In the genomic region with DNA sequence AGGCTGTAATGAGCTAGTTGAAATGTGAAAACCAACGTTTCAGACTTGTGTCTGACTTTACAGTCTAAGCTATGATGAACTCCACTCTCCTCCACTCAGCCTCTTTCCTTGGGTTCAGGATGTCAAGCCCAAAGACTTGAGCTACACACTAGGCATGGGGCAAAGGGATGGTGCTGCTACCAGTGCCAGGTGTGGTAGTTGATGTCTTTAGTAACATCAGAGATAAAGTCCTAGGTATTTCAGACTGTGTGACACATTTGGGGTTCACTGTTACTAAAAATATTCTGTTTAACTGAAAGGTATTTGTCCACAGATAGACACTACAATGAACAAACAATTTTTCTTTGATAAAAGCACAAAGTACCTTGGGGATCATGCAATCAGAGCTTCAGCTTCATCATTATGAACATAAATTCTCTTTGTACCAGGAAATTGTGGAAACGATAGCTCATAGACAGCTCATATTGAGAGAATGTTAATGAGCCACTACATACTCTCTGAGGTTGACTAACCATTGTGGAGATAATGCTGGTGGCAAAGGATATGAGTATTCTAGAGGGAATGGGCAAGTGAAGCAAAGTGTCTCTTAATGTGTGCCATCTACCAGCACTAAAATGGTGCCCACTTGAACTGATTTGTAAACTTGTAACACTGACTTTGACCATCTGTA, we compare ENCODE assay signal across 18 cellular contexts.
A peak's percentile ranks its signal among the peaks of the same experiment; 100 is the strongest.
DNase-seq lines count a peak whose midpoint lies in the region; ATAC-seq, FAIRE-seq and TF ChIP-seq lines count a peak whose summit lies in the region.
"Had no signal": no experiment of that assay in that cellular context is flagged by ENCODE, and none has a peak within 500 bp of the region (broad histone marks: within the 10 kb centered on the region; RNA-seq: fewer than 3 reads in every experiment).

No MANE protein-coding gene starts in this region.

- DNase-seq in GM04503 (ENCODE audit: low read depth) (peak; percentile 92), PC-3 (peak; percentile 85), bronchial epithelial cell (ENCODE audit: low read depth) (peak; percentile 91), trophoblast cell (peak; percentile 44 to 81), right lobe of liver (no peak), WERI-Rb-1 (no peak)
- DNase-seq in CD8-positive, alpha-beta memory T cell = no peak
- DNase-seq: activated CD4-positive, CD25-positive, alpha-beta regulatory T cell; activated effector memory CD4-positive, alpha-beta T cell treated with Interleukin-2 at 50 U/mL for 16 hours; DMS 273 treated with DMSO at 0.1 percent for 48 hours; left cardiac atrium; NCI-H1436 treated with DMSO at 0.1 percent for 48 hours; NCI-H774; nephron progenitor cell; small intestine had no signal

- FAIRE-seq in bronchial epithelial cell (lab: Jason Lieb, UNC) = peak; percentile 50
- FAIRE-seq: small intestine had no signal

- no peak overlapping the region for H3K14ac ChIP-seq in trophoblast cell (ENCODE audit: low read length)

- H4K12ac ChIP-seq in trophoblast cell (ENCODE audit: low read depth, low read length) = no peak overlapping the region

- BruUV-seq in PC-3 (replicated peaks; lab: Mats Ljungman, UMichigan) = no TSS peak

- no peak overlapping the region for H3K4me3 Mint-ChIP-seq in CD8-positive, alpha-beta memory T cell
- H3K4me3 Mint-ChIP-seq: nephron progenitor cell, type B pancreatic cell had no signal

- H3K36me3 ChIP-seq in PC-3 (ENCODE audit: low read depth, low read length) (no peaks in the 10 kb centered on the region; the same call in 1 of the 2 replicates), bronchial epithelial cell (ENCODE audit: control insufficient read depth, insufficient read depth, low read length) (no peaks in the 10 kb centered on the region), trophoblast cell (ENCODE audit: control insufficient read depth in 1 of 2, insufficient read depth in 2 of 2, low read length in 2 of 2) (no peaks in the 10 kb centered on the region), right lobe of liver (no peaks in the 10 kb centered on the region), WERI-Rb-1 (no peaks in the 10 kb centered on the region)
- H3K36me3 ChIP-seq in CD8-positive, alpha-beta memory T cell (ENCODE audit: insufficient read depth, low read length) = no peaks in the 10 kb centered on the region

- H3K23ac ChIP-seq in trophoblast cell (ENCODE audit: low read length) = no peak overlapping the region

- no peaks in the 10 kb centered on the region for H3K27me3 Mint-ChIP-seq in CD8-positive, alpha-beta memory T cell
- H3K27me3 Mint-ChIP-seq: type B pancreatic cell had no signal

- H3K18ac ChIP-seq in trophoblast cell (ENCODE audit: low read length) = no peak overlapping the region

- no peak overlapping the region for H3K4ac ChIP-seq in trophoblast cell (ENCODE audit: low read depth, low read length)

- CTCF ChIA-PET in PC-3 (lab: Charles Lee) = no interaction called here
- CTCF ChIA-PET in CD8-positive, alpha-beta memory T cell (lab: Charles Lee) = no interaction called here

- POLR2A ChIA-PET in PC-3 (lab: Charles Lee; ENCODE audit: unreplicated experiment) = interaction anchor here (0.5 kb wide), 1 partner anchor 308 kb away, joined by 4 read pairs; no protein-coding TSS in a partner anchor
- POLR2A ChIA-PET in CD8-positive, alpha-beta memory T cell (lab: Charles Lee) = no interaction called here

- no peak for TF ChIP-seq CTCF in PC-3 (conservative IDR thresholded peaks at IDR 0.05; ENCODE audit: low read depth, low read length)
- TF ChIP-seq CTCF in bronchial epithelial cell (IDR thresholded peaks at IDR 0.05; ENCODE audit: insufficient read depth, low read length, severe bottlenecking) = no peak
- no peak for TF ChIP-seq CTCF in right lobe of liver (IDR thresholded peaks at IDR 0.05)
- no peak for TF ChIP-seq CTCF in WERI-Rb-1 (IDR thresholded peaks at IDR 0.05; ENCODE audit: low read depth, low read length)

- H3K4me3 ChIP-seq in PC-3 (ENCODE audit: low read length) (no peak overlapping the region), bronchial epithelial cell (ENCODE audit: low read depth, low read length) (no peak overlapping the region), trophoblast cell (ENCODE audit: low read depth, low read length) (no peak overlapping the region), right lobe of liver (no peak overlapping the region), WERI-Rb-1 (ENCODE audit: low read depth, low read length) (no peak overlapping the region)
- H3K4me3 ChIP-seq in CD8-positive, alpha-beta memory T cell (ENCODE audit: low read length) = no peak overlapping the region
- H3K4me3 ChIP-seq: SK-N-MC had no signal

- TF ChIP-seq POLR2A in right lobe of liver (IDR thresholded peaks at IDR 0.05) = no peak

- no peak overlapping the region for H2BK120ac ChIP-seq in trophoblast cell (ENCODE audit: insufficient read depth, low read length, poor library complexity)

- H4K91ac ChIP-seq in trophoblast cell (ENCODE audit: low read depth, low read length) = no peak overlapping the region

- peaks cover 0 to 4% (median 0%) of the 10 kb centered on the region in 5 donors for H3K9me3 Mint-ChIP-seq in CD8-positive, alpha-beta memory T cell

- H2AFZ ChIP-seq in PC-3 (ENCODE audit: low read length) (peak overlapping the region; percentile 1; the same call in 1 of the 2 replicates), trophoblast cell (ENCODE audit: insufficient read depth, low read length, poor library complexity) (no peak overlapping the region)

- no peaks in the 10 kb centered on the region for H3K79me2 ChIP-seq in PC-3 (ENCODE audit: low read length)
- H3K79me2 ChIP-seq in trophoblast cell (ENCODE audit: control insufficient read depth, insufficient read depth, low read length, poor library complexity) = no peaks in the 10 kb centered on the region

- H3K27ac Mint-ChIP-seq in CD8-positive, alpha-beta memory T cell = no peak overlapping the region
- H3K27ac Mint-ChIP-seq: nephron progenitor cell, type B pancreatic cell had no signal

- no peak overlapping the region for H3K9ac ChIP-seq in PC-3 (ENCODE audit: low read length)
- H3K9ac ChIP-seq in trophoblast cell (ENCODE audit: low read length) = no peak overlapping the region

- H3K79me1 ChIP-seq in trophoblast cell (ENCODE audit: low read length) = no peaks in the 10 kb centered on the region

- ATAC-seq in PC-3 (peak; percentile 80), HG02571 (IDR thresholded peaks at IDR 0.05; ENCODE audit: unreplicated experiment) (no peak), right lobe of liver (no peak)
- ATAC-seq: left cardiac atrium had no signal

- peak overlapping the region; percentile 51 for H3K27ac ChIP-seq in PC-3 (ENCODE audit: low read length)
- no peak overlapping the region for H3K27ac ChIP-seq in trophoblast cell (ENCODE audit: low read depth, low read length)
- no peak overlapping the region for H3K27ac ChIP-seq in right lobe of liver
- no peak overlapping the region for H3K27ac ChIP-seq in WERI-Rb-1
- no peak overlapping the region for H3K27ac ChIP-seq in CD8-positive, alpha-beta memory T cell (ENCODE audit: low read depth, low read length)
- H3K27ac ChIP-seq: SK-N-MC had no signal

- H3K9me3 ChIP-seq in PC-3 (ENCODE audit: low read length) (peaks cover 5% of the 10 kb centered on the region; the same call in 1 of the 2 replicates), trophoblast cell (ENCODE audit: insufficient read depth, low read depth, low read length) (peaks cover 2% of the 10 kb centered on the region), right lobe of liver (no peaks in the 10 kb centered on the region), WERI-Rb-1 (ENCODE audit: severe bottlenecking) (peaks cover 3% of the 10 kb centered on the region)
- H3K9me3 ChIP-seq in CD8-positive, alpha-beta memory T cell (ENCODE audit: low read length) = no peaks in the 10 kb centered on the region

- H3K4me1 ChIP-seq in PC-3 (ENCODE audit: insufficient read depth, low read length) (peaks cover 16% of the 10 kb centered on the region), trophoblast cell (ENCODE audit: control insufficient read depth in 1 of 2, insufficient read depth in 2 of 2, low read length in 2 of 2) (no peaks in the 10 kb centered on the region), right lobe of liver (no peaks in the 10 kb centered on the region)
- H3K4me1 ChIP-seq in CD8-positive, alpha-beta memory T cell (ENCODE audit: insufficient read depth, low read length) = no peaks in the 10 kb centered on the region

- intact Hi-C loops in PC-3 (cut with micrococcal nuclease) = loop anchor here (5.0 kb wide), 1 partner anchor 40 kb away; no protein-coding TSS in a partner anchor
- intact Hi-C loops in right lobe of liver (cut with DNase I) = no loop called here

- H2AK5ac ChIP-seq in trophoblast cell (ENCODE audit: low read length) = no peak overlapping the region

- no CpG with 5 or more reads among the region's 2 CpGs for WGBS in trophoblast cell (ENCODE audit: extremely low coverage, insufficient coverage, insufficient read length)
- WGBS in right lobe of liver (ENCODE audit: insufficient coverage, low coverage, low lambda C conversion rate, missing lambda C conversion rate) = 46% methylated on average over 2 of the region's 2 CpGs

- H4K20me1 ChIP-seq in PC-3 (ENCODE audit: low read length) = no peaks in the 10 kb centered on the region

- H3K27me3 ChIP-seq in PC-3 (ENCODE audit: low read length) (no peaks in the 10 kb centered on the region), bronchial epithelial cell (ENCODE audit: control insufficient read depth, insufficient read depth, low read length) (no peaks in the 10 kb centered on the region), trophoblast cell (ENCODE audit: insufficient read depth, low read length) (no peaks in the 10 kb centered on the region), right lobe of liver (no peaks in the 10 kb centered on the region), WERI-Rb-1 (ENCODE audit: insufficient read depth, low read depth, severe bottlenecking) (no peaks in the 10 kb centered on the region)
- no peaks in the 10 kb centered on the region for H3K27me3 ChIP-seq in CD8-positive, alpha-beta memory T cell (ENCODE audit: insufficient read depth, low read length, poor library complexity, severe bottlenecking)

- no peaks in the 10 kb centered on the region for H3F3A ChIP-seq in PC-3 (ENCODE audit: low read length, unreplicated experiment)

- no peak overlapping the region for H2BK12ac ChIP-seq in trophoblast cell (ENCODE audit: low read length)

- H3K36me3 Mint-ChIP-seq in CD8-positive, alpha-beta memory T cell = no peaks in the 10 kb centered on the region
- H3K36me3 Mint-ChIP-seq: type B pancreatic cell had no signal

- no peak overlapping the region for H3K4me2 ChIP-seq in PC-3 (ENCODE audit: low read length)
- H3K4me2 ChIP-seq in trophoblast cell (ENCODE audit: low read length) = no peak overlapping the region

- no peaks in the 10 kb centered on the region for H3K9me2 ChIP-seq in PC-3 (replicated peaks; ENCODE audit: low read length)

- no peak overlapping the region for H2BK5ac ChIP-seq in trophoblast cell (ENCODE audit: low read depth, low read length, poor library complexity)

- H3K4me1 Mint-ChIP-seq in CD8-positive, alpha-beta memory T cell = no peaks in the 10 kb centered on the region
- H3K4me1 Mint-ChIP-seq: nephron progenitor cell had no signal

- no peak overlapping the region for H4K8ac ChIP-seq in trophoblast cell (ENCODE audit: low read depth, low read length)

Comparison
In these comparisons a context has a peak if more than half of its experiments do, and no peak if none do; other contexts are left out.
1. DNase-seq: peak in GM04503 (single experiment), PC-3 (single experiment), bronchial epithelial cell (single experiment) and trophoblast cell (2 of 2); none in right lobe of liver (0 of 3), WERI-Rb-1 (single experiment) and CD8-positive, alpha-beta memory T cell (0 of 5).